In genomic region chr7:70694909-70695803, GRCh38 we compare ENCODE assay signal across 8 cellular contexts.
DNase-seq lines count a peak whose midpoint lies in the region; ATAC-seq and TF ChIP-seq lines count a peak whose summit lies in the region.

No MANE protein-coding gene starts in this region.

- H3K4me1 ChIP-seq in vagina, result peaks cover 27% of the 10 kb centered on the region

- H3K4me3 ChIP-seq in MG63, result peak overlapping the region; percentile 79
- H3K4me3 ChIP-seq in choroid plexus epithelial cell (ENCODE audit: low read depth, low read length), result peak overlapping the region; percentile 76
- H3K4me3 ChIP-seq in vagina, result peak overlapping the region; percentile 75 to 87

- no peak for TF ChIP-seq POLR2A in vagina (IDR thresholded peaks at IDR 0.05)

- peak overlapping the region; percentile 75 for H3K27ac ChIP-seq in vagina

- H3K36me3 ChIP-seq in MG63 (peaks cover 24% of the 10 kb centered on the region), vagina (no peaks in the 10 kb centered on the region)

- no peak for ATAC-seq in memory B cell (ENCODE audit: low read depth)
- ATAC-seq in GM21367 (IDR thresholded peaks at IDR 0.05; ENCODE audit: unreplicated experiment), result no peak
- no peak for ATAC-seq in GM19455 (IDR thresholded peaks at IDR 0.05; ENCODE audit: unreplicated experiment)

- no peak for TF ChIP-seq CTCF in choroid plexus epithelial cell (conservative IDR thresholded peaks at IDR 0.05; ENCODE audit: low read depth, low read length)
- TF ChIP-seq CTCF in vagina (IDR thresholded peaks at IDR 0.05), result no peak

- no peak overlapping the region for H3K27ac Mint-ChIP-seq in memory B cell

- H3K4me1 Mint-ChIP-seq in memory B cell, result peaks cover 3% of the 10 kb centered on the region

- no peaks in the 10 kb centered on the region for H3K27me3 ChIP-seq in MG63
- no peaks in the 10 kb centered on the region for H3K27me3 ChIP-seq in vagina

- H3K9me3 ChIP-seq in MG63 (no peaks in the 10 kb centered on the region), vagina (no peaks in the 10 kb centered on the region)

- H3K27me3 Mint-ChIP-seq in memory B cell, result peaks cover 5% of the 10 kb centered on the region

- DNase-seq in NCI-H2227 (lab: John Stamatoyannopoulos, UW; ENCODE audit: unreplicated experiment) (peak; percentile 48), NCI-H2227 treated with DMSO at 0.1 percent for 48 hours (lab: John Stamatoyannopoulos, UW) (no peak), MG63 (peak; percentile 28), choroid plexus epithelial cell (ENCODE audit: low read depth) (peak; percentile 38), memory B cell (ENCODE audit: low spot score in 2 of 2) (peak in 1 of 2 donors; percentile 22), vagina (ENCODE audit: extremely low spot score in 2 of 2) (no peak)

- H3K4me3 Mint-ChIP-seq in memory B cell, result peak overlapping the region; percentile 82

- intact Hi-C loops in vagina (cut with DNase I), result loop anchor here (10.0 kb wide), 1 partner anchor 300 kb away; no protein-coding TSS in a partner anchor

- H3K36me3 Mint-ChIP-seq in memory B cell, result no peaks in the 10 kb centered on the region

- H3K9me3 Mint-ChIP-seq in memory B cell, result no peaks in the 10 kb centered on the region

Comparison
In these comparisons a context has a peak if more than half of its experiments do, and no peak if none do; other contexts are left out.
1. DNase-seq: peak in NCI-H2227 (single experiment), MG63 (single experiment) and choroid plexus epithelial cell (single experiment); none in NCI-H2227 treated with DMSO at 0.1 percent for 48 hours (single experiment) and vagina (0 of 2).
2. Peak in every context shown above with its lines, with median percentiles within 50 percentile points of each other: H3K4me3 ChIP-seq.